In genomic region chr6:18155273-18155863, GRCh38 we compare ENCODE assay signal across 1 cellular context.
TF ChIP-seq lines count a peak whose summit lies in the region.

TSS of gene KDM1B (plus strand) at chr6:18155422. CDS start at chr6:18159896, 4,474 bp downstream.

TF ChIP-seq in HepG2, 621 proteins besides CTCF, POLR2A, EP300 and RAD21 (continued from another document and continues in another):
- no peak for TF ChIP-seq ZFAT (CRISPR knock-in tag; conservative IDR thresholded peaks at IDR 0.05)
- no peak for TF ChIP-seq PAF1 (CRISPR knock-in tag; IDR thresholded peaks at IDR 0.05)
- no peak for TF ChIP-seq PLRG1 (conservative IDR thresholded peaks at IDR 0.05)
- peak; percentile 45; the same call in 1 of the 2 replicates for TF ChIP-seq GATAD1 (CRISPR knock-in tag; IDR thresholded peaks at IDR 0.05)
- no peak for TF ChIP-seq RFXANK (CRISPR knock-in tag; IDR thresholded peaks at IDR 0.05)
- TF ChIP-seq RELA (CRISPR knock-in tag; IDR thresholded peaks at IDR 0.05): no peak
- TF ChIP-seq RBFOX2 (IDR thresholded peaks at IDR 0.05; ENCODE audit: low read depth, low read length): peak; percentile 85
- peak; percentile 65 for TF ChIP-seq ZNF543 (CRISPR knock-in tag; IDR thresholded peaks at IDR 0.05)
- TF ChIP-seq ZNF124 (CRISPR knock-in tag; IDR thresholded peaks at IDR 0.05): 0 out of 2 replicates have a peak, but pooled peaks have one; percentile 17
- no peak for TF ChIP-seq MAF1 (CRISPR knock-in tag; IDR thresholded peaks at IDR 0.05; ENCODE audit: borderline replicate concordance)
- TF ChIP-seq, protein P1, sequence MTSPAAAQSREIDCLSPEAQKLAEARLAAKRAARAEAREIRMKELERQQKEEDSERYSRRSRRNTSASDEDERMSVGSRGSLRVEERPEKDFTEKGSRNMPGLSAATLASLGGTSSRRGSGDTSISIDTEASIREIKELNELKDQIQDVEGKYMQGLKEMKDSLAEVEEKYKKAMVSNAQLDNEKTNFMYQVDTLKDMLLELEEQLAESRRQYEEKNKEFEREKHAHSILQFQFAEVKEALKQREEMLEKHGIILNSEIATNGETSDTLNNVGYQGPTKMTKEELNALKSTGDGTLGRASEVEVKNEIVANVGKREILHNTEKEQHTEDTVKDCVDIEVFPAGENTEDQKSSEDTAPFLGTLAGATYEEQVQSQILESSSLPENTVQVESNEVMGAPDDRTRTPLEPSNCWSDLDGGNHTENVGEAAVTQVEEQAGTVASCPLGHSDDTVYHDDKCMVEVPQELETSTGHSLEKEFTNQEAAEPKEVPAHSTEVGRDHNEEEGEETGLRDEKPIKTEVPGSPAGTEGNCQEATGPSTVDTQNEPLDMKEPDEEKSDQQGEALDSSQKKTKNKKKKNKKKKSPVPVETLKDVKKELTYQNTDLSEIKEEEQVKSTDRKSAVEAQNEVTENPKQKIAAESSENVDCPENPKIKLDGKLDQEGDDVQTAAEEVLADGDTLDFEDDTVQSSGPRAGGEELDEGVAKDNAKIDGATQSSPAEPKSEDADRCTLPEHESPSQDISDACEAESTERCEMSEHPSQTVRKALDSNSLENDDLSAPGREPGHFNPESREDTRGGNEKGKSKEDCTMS (CRISPR knock-in tag; conservative IDR thresholded peaks at IDR 0.05): no peak
- TF ChIP-seq MXD4 (CRISPR knock-in tag; IDR thresholded peaks at IDR 0.05): 0 out of 2 replicates have a peak, but pooled peaks have one; percentile 29
- no peak; a peak in 1 of 4 replicates for TF ChIP-seq KLF16 (CRISPR knock-in tag; IDR thresholded peaks at IDR 0.05)
- TF ChIP-seq TEAD2 (CRISPR knock-in tag; IDR thresholded peaks at IDR 0.05): no peak
- no peak for TF ChIP-seq NFRKB (IDR thresholded peaks at IDR 0.05)
- TF ChIP-seq ZSCAN25 (CRISPR knock-in tag; IDR thresholded peaks at IDR 0.05): peak; percentile 27; the same call in 1 of the 2 replicates
- no peak for TF ChIP-seq ZNF282 (IDR thresholded peaks at IDR 0.05; ENCODE audit: partially characterized antibody)
- TF ChIP-seq, protein P2, sequence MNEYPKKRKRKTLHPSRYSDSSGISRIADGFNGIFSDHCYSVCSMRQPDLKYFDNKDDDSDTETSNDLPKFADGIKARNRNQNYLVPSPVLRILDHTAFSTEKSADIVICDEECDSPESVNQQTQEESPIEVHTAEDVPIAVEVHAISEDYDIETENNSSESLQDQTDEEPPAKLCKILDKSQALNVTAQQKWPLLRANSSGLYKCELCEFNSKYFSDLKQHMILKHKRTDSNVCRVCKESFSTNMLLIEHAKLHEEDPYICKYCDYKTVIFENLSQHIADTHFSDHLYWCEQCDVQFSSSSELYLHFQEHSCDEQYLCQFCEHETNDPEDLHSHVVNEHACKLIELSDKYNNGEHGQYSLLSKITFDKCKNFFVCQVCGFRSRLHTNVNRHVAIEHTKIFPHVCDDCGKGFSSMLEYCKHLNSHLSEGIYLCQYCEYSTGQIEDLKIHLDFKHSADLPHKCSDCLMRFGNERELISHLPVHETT (CRISPR knock-in tag; conservative IDR thresholded peaks at IDR 0.05): peak; percentile 68; the same call in 1 of the 2 replicates
- TF ChIP-seq HES4 (CRISPR knock-in tag; IDR thresholded peaks at IDR 0.05; ENCODE audit: borderline replicate concordance): no peak
- TF ChIP-seq GPBP1L1 (CRISPR knock-in tag; IDR thresholded peaks at IDR 0.05): no peak
- TF ChIP-seq ZNF569 (CRISPR knock-in tag; IDR thresholded peaks at IDR 0.05; ENCODE audit: borderline replicate concordance): no peak
- TF ChIP-seq, protein P3, sequence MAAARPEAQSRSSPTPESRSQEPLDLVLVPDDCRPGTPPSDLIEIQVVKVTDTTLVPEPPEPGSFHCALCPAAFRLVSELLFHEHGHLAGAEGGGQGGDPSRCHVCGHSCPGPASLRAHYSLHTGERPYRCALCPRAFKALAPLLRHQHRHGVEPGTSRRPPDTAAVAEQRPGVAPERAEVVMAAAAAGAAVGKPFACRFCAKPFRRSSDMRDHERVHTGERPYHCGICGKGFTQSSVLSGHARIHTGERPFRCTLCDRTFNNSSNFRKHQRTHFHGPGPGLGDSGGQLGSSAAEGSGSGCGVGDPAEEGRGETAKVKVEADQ (CRISPR knock-in tag; IDR thresholded peaks at IDR 0.05; ENCODE audit: borderline replicate concordance): no peak
- no peak for TF ChIP-seq ZNF143 (CRISPR knock-in tag; IDR thresholded peaks at IDR 0.05)
- no peak for TF ChIP-seq ZNF383 (CRISPR knock-in tag; IDR thresholded peaks at IDR 0.05; ENCODE audit: borderline replicate concordance)
- no peak for TF ChIP-seq KAT8 (CRISPR knock-in tag; IDR thresholded peaks at IDR 0.05)
- no peak for TF ChIP-seq CBX2 (IDR thresholded peaks at IDR 0.05; ENCODE audit: low read depth, low read length)
- TF ChIP-seq CBX2 (CRISPR knock-in tag; IDR thresholded peaks at IDR 0.05; ENCODE audit: low read depth): no peak
- TF ChIP-seq, protein P4, sequence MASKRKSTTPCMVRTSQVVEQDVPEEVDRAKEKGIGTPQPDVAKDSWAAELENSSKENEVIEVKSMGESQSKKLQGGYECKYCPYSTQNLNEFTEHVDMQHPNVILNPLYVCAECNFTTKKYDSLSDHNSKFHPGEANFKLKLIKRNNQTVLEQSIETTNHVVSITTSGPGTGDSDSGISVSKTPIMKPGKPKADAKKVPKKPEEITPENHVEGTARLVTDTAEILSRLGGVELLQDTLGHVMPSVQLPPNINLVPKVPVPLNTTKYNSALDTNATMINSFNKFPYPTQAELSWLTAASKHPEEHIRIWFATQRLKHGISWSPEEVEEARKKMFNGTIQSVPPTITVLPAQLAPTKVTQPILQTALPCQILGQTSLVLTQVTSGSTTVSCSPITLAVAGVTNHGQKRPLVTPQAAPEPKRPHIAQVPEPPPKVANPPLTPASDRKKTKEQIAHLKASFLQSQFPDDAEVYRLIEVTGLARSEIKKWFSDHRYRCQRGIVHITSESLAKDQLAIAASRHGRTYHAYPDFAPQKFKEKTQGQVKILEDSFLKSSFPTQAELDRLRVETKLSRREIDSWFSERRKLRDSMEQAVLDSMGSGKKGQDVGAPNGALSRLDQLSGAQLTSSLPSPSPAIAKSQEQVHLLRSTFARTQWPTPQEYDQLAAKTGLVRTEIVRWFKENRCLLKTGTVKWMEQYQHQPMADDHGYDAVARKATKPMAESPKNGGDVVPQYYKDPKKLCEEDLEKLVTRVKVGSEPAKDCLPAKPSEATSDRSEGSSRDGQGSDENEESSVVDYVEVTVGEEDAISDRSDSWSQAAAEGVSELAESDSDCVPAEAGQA (IDR thresholded peaks at IDR 0.05; ENCODE audit: low read depth): no peak; the same call in 1 of the 2 replicates
- TF ChIP-seq, protein P4 (CRISPR knock-in tag; IDR thresholded peaks at IDR 0.05; ENCODE audit: borderline replicate concordance): no peak; the same call in 1 of the 2 replicates
- TF ChIP-seq MED13 (CRISPR knock-in tag; IDR thresholded peaks at IDR 0.05): no peak
- TF ChIP-seq NBN (conservative IDR thresholded peaks at IDR 0.05): no peak
- TF ChIP-seq ZNF713 (CRISPR knock-in tag; IDR thresholded peaks at IDR 0.05): no peak; the same call in 1 of the 2 replicates
- TF ChIP-seq ZBTB3 (CRISPR knock-in tag; IDR thresholded peaks at IDR 0.05; ENCODE audit: borderline replicate concordance, low read depth): no peak
- peak; percentile 38; the same call in 1 of the 2 replicates for TF ChIP-seq POLR2AphosphoS5 (IDR thresholded peaks at IDR 0.05; ENCODE audit: low read depth, low read length)
- TF ChIP-seq BCL6 (CRISPR knock-in tag; IDR thresholded peaks at IDR 0.05): no peak
- no peak; the same call in 1 of the 2 replicates for TF ChIP-seq ZNF567 (CRISPR knock-in tag; IDR thresholded peaks at IDR 0.05; ENCODE audit: borderline replicate concordance)
- TF ChIP-seq, protein P5, sequence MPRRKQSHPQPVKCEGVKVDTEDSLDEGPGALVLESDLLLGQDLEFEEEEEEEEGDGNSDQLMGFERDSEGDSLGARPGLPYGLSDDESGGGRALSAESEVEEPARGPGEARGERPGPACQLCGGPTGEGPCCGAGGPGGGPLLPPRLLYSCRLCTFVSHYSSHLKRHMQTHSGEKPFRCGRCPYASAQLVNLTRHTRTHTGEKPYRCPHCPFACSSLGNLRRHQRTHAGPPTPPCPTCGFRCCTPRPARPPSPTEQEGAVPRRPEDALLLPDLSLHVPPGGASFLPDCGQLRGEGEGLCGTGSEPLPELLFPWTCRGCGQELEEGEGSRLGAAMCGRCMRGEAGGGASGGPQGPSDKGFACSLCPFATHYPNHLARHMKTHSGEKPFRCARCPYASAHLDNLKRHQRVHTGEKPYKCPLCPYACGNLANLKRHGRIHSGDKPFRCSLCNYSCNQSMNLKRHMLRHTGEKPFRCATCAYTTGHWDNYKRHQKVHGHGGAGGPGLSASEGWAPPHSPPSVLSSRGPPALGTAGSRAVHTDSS (CRISPR knock-in tag; conservative IDR thresholded peaks at IDR 0.05): no peak
- TF ChIP-seq, protein P6, sequence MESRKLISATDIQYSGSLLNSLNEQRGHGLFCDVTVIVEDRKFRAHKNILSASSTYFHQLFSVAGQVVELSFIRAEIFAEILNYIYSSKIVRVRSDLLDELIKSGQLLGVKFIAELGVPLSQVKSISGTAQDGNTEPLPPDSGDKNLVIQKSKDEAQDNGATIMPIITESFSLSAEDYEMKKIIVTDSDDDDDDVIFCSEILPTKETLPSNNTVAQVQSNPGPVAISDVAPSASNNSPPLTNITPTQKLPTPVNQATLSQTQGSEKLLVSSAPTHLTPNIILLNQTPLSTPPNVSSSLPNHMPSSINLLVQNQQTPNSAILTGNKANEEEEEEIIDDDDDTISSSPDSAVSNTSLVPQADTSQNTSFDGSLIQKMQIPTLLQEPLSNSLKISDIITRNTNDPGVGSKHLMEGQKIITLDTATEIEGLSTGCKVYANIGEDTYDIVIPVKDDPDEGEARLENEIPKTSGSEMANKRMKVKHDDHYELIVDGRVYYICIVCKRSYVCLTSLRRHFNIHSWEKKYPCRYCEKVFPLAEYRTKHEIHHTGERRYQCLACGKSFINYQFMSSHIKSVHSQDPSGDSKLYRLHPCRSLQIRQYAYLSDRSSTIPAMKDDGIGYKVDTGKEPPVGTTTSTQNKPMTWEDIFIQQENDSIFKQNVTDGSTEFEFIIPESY (CRISPR knock-in tag; IDR thresholded peaks at IDR 0.05): no peak
- no peak for TF ChIP-seq ZNF878 (CRISPR knock-in tag; IDR thresholded peaks at IDR 0.05)
- TF ChIP-seq, protein P7, sequence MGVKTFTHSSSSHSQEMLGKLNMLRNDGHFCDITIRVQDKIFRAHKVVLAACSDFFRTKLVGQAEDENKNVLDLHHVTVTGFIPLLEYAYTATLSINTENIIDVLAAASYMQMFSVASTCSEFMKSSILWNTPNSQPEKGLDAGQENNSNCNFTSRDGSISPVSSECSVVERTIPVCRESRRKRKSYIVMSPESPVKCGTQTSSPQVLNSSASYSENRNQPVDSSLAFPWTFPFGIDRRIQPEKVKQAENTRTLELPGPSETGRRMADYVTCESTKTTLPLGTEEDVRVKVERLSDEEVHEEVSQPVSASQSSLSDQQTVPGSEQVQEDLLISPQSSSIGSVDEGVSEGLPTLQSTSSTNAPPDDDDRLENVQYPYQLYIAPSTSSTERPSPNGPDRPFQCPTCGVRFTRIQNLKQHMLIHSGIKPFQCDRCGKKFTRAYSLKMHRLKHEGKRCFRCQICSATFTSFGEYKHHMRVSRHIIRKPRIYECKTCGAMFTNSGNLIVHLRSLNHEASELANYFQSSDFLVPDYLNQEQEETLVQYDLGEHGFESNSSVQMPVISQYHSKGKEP (CRISPR knock-in tag; IDR thresholded peaks at IDR 0.05): no peak
- TF ChIP-seq, protein P8, sequence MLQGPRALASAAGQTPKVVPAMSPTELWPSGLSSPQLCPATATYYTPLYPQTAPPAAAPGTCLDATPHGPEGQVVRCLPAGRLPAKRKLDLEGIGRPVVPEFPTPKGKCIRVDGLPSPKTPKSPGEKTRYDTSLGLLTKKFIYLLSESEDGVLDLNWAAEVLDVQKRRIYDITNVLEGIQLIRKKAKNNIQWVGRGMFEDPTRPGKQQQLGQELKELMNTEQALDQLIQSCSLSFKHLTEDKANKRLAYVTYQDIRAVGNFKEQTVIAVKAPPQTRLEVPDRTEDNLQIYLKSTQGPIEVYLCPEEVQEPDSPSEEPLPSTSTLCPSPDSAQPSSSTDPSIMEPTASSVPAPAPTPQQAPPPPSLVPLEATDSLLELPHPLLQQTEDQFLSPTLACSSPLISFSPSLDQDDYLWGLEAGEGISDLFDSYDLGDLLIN (CRISPR knock-in tag; IDR thresholded peaks at IDR 0.05; ENCODE audit: borderline replicate concordance): peak; percentile 54; the same call in 1 of the 2 replicates
- no peak for TF ChIP-seq SSRP1 (CRISPR knock-in tag; IDR thresholded peaks at IDR 0.05)
